In the genomic region with DNA sequence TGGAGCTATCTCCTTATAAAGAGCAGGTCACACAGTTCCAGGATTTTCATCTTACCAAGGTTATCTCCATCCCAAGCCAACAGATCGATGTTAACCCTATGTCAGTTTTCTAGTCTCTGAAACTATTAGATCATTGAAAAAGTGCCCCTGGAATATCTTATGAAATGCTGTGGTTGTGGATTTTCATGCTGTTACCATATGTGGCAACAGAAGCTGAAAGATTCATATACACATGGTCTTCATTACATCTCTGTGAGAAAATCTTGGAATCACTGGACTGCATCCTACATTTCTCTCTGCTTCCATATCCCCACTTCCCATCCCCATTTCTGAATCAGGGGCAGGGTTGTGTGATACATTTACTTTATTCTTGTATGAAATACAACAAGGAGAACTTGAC, we compare ENCODE assay signal across 16 cellular contexts.
A peak's percentile ranks its signal among the peaks of the same experiment; 100 is the strongest.
DNase-seq lines count a peak whose midpoint lies in the region; ATAC-seq and TF ChIP-seq lines count a peak whose summit lies in the region.
"Had no signal": no experiment of that assay in that cellular context is flagged by ENCODE, and none has a peak within 500 bp of the region (broad histone marks: within the 10 kb centered on the region; RNA-seq: fewer than 3 reads in every experiment).

No MANE protein-coding gene starts in this region.

- H3K18ac ChIP-seq in neuronal stem cell (ENCODE audit: low read length), result no peak overlapping the region

- 0 to 7% methylated on average over 1 of the region's 1 CpG for WGBS in GM23248 (ENCODE audit: low coverage in 1 of 2, low lambda C conversion rate in 2 of 2, missing lambda C conversion rate in 2 of 2), 2 experiments
- WGBS in neuronal stem cell (ENCODE audit: extremely low coverage in 2 of 2, insufficient read length in 2 of 2, insufficient replicate concordance in 1 of 2), 2 donors, result no CpG with 5 or more reads among the region's 1 CpG

- no peak overlapping the region for H3K23ac ChIP-seq in neuronal stem cell (ENCODE audit: low read depth, low read length, poor library complexity)

- no peaks in the 10 kb centered on the region for H3K9me2 ChIP-seq in GM23248 (ENCODE audit: insufficient read depth)

- no peak overlapping the region for H2BK15ac ChIP-seq in neuronal stem cell (ENCODE audit: low read length)

- no peak overlapping the region for H4K8ac ChIP-seq in neuronal stem cell (ENCODE audit: low read depth, low read length)

- no peaks in the 10 kb centered on the region for H3K27me3 Mint-ChIP-seq in stimulated activated naive CD8-positive, alpha-beta T cell treated with anti-CD3 and anti-CD28 coated beads, Interleukin-15, amount 100 ng/mL, for 72 hours
- peaks cover 8% of the 10 kb centered on the region for H3K27me3 Mint-ChIP-seq in activated T-cell treated with anti-CD3 and anti-CD28 coated beads, Interleukin-2, amount 50 U/mL, for 24 hours
- H3K27me3 Mint-ChIP-seq: CD4-positive, alpha-beta T cell had no signal

- no peak overlapping the region for H3K27ac ChIP-seq in GM23248
- no peak overlapping the region for H3K27ac ChIP-seq in neuronal stem cell (replicated peaks; ENCODE audit: low read length)
- H3K27ac ChIP-seq: A549; BLaER1 treated with 17β-estradiol and CSF1 and Interleukin-3, amounts not matched to agents 10 nM and 100 nM had no signal

- peaks cover 19% of the 10 kb centered on the region for H3F3A ChIP-seq in GM23248 (ENCODE audit: insufficient read depth)

- no peak overlapping the region for H2BK120ac ChIP-seq in neuronal stem cell (ENCODE audit: low read depth, low read length)

- H3K4me1 ChIP-seq in GM23248 (ENCODE audit: insufficient read depth), result peaks cover 7% of the 10 kb centered on the region
- H3K4me1 ChIP-seq in neuronal stem cell (ENCODE audit: control insufficient read depth in 2 of 2, insufficient read depth in 1 of 2, low read depth in 1 of 2, low read length in 2 of 2), result no peaks in the 10 kb centered on the region
- H3K4me1 ChIP-seq: A549 had no signal

- DNase-seq in GM23248 (peak; percentile 41), fibroblast of gingiva (ENCODE audit: low read depth) (peak; percentile 6), neuronal stem cell (ENCODE audit: low spot score) (no peak)
- no peak for DNase-seq in stimulated activated naive CD8-positive, alpha-beta T cell treated with anti-CD3 and anti-CD28 coated beads, Interleukin-15, amount 100 ng/mL, for 72 hours
- no peak for DNase-seq in activated T-cell treated with anti-CD3 and anti-CD28 coated beads, Interleukin-2, amount 50 U/mL, for 24 hours
- DNase-seq: AML-193; CD4-positive, alpha-beta T cell; DMS79; EL; KG1 had no signal

- H3K4me2 ChIP-seq in GM23248 (ENCODE audit: unreplicated experiment) (no peak overlapping the region), neuronal stem cell (ENCODE audit: insufficient read depth, low read length, poor library complexity, severe bottlenecking) (no peak overlapping the region)
- H3K4me2 ChIP-seq: A549 had no signal

- no peak overlapping the region for H3K9ac ChIP-seq in GM23248
- no peak overlapping the region for H3K9ac ChIP-seq in neuronal stem cell (ENCODE audit: low read depth, low read length, poor library complexity)
- H3K9ac ChIP-seq: BLaER1 treated with 17β-estradiol and CSF1 and Interleukin-3, amounts not matched to agents 10 nM and 100 nM had no signal

- H3K14ac ChIP-seq in neuronal stem cell (ENCODE audit: low read length), result no peak overlapping the region

- H3K4me3 ChIP-seq in GM23248 (no peak overlapping the region), neuronal stem cell (ENCODE audit: low read length in 2 of 2) (no peak overlapping the region)
- H3K4me3 ChIP-seq: A549; BLaER1 treated with 17β-estradiol and CSF1 and Interleukin-3, amounts not matched to agents 10 nM and 100 nM had no signal

- peak; percentile 13; the same call in 1 of the 3 replicates for ATAC-seq in SK-N-SH treated with all-trans-retinoic acid at 6 μM for 48 hours
- ATAC-seq in stimulated activated naive CD8-positive, alpha-beta T cell treated with anti-CD3 and anti-CD28 coated beads, Interleukin-15, amount 100 ng/mL, for 72 hours, result no peak
- ATAC-seq in GM21723 (IDR thresholded peaks at IDR 0.05; ENCODE audit: unreplicated experiment), result no peak
- ATAC-seq: A549, HCT116 had no signal

- no peak overlapping the region for H2BK12ac ChIP-seq in neuronal stem cell (ENCODE audit: low read length)

- no peaks in the 10 kb centered on the region for H3K79me1 ChIP-seq in neuronal stem cell (ENCODE audit: low read depth, low read length)

- no peak overlapping the region for H2AK5ac ChIP-seq in neuronal stem cell (ENCODE audit: low read depth, low read length)

- H3K36me3 ChIP-seq in GM23248 (ENCODE audit: low read depth) (no peaks in the 10 kb centered on the region), neuronal stem cell (replicated peaks in 1 of 2; ENCODE audit: control insufficient read depth in 2 of 2, insufficient read depth in 2 of 2, low read length in 2 of 2) (no peaks in the 10 kb centered on the region)
- H3K36me3 ChIP-seq: BLaER1 treated with 17β-estradiol and CSF1 and Interleukin-3, amounts not matched to agents 10 nM and 100 nM had no signal

- H3K36me3 Mint-ChIP-seq in activated T-cell treated with anti-CD3 and anti-CD28 coated beads, Interleukin-2, amount 50 U/mL, for 24 hours (ENCODE audit: low read depth), result no peaks in the 10 kb centered on the region
- H3K36me3 Mint-ChIP-seq: IgD-negative memory B cell had no signal

- H3K4me3 Mint-ChIP-seq in stimulated activated naive CD8-positive, alpha-beta T cell treated with anti-CD3 and anti-CD28 coated beads, Interleukin-15, amount 100 ng/mL, for 72 hours, result no peak overlapping the region
- H3K4me3 Mint-ChIP-seq in activated T-cell treated with anti-CD3 and anti-CD28 coated beads, Interleukin-2, amount 50 U/mL, for 24 hours, result no peak overlapping the region
- H3K4me3 Mint-ChIP-seq: CD4-positive, alpha-beta T cell; IgD-negative memory B cell had no signal

- no peak overlapping the region for H3K27ac Mint-ChIP-seq in stimulated activated naive CD8-positive, alpha-beta T cell treated with anti-CD3 and anti-CD28 coated beads, Interleukin-15, amount 100 ng/mL, for 72 hours
- H3K27ac Mint-ChIP-seq in activated T-cell treated with anti-CD3 and anti-CD28 coated beads, Interleukin-2, amount 50 U/mL, for 24 hours, result no peak overlapping the region
- H3K27ac Mint-ChIP-seq: CD4-positive, alpha-beta T cell; IgD-negative memory B cell had no signal

- in situ Hi-C loops in GM23248 (cut with MboI), result no loop called here

- H2AFZ ChIP-seq in GM23248 (no peak overlapping the region), neuronal stem cell (ENCODE audit: low read length) (no peak overlapping the region)

- no peaks in the 10 kb centered on the region for H3K9me3 ChIP-seq in GM23248 (ENCODE audit: low read depth)
- no peaks in the 10 kb centered on the region for H3K9me3 ChIP-seq in neuronal stem cell (replicated peaks in 1 of 2; ENCODE audit: control insufficient read depth in 2 of 2, insufficient read depth in 1 of 2, low read depth in 1 of 2, low read length in 2 of 2)
- H3K9me3 ChIP-seq: A549; BLaER1 treated with 17β-estradiol and CSF1 and Interleukin-3, amounts not matched to agents 10 nM and 100 nM had no signal

- no peak overlapping the region for H4K91ac ChIP-seq in neuronal stem cell (ENCODE audit: low read depth, low read length, poor library complexity)

- no peaks in the 10 kb centered on the region for H4K20me1 ChIP-seq in GM23248 (ENCODE audit: insufficient read depth)
- H4K20me1 ChIP-seq: BLaER1 treated with 17β-estradiol and CSF1 and Interleukin-3, amounts not matched to agents 10 nM and 100 nM had no signal

- no peaks in the 10 kb centered on the region for H3K4me1 Mint-ChIP-seq in stimulated activated naive CD8-positive, alpha-beta T cell treated with anti-CD3 and anti-CD28 coated beads, Interleukin-15, amount 100 ng/mL, for 72 hours
- no peaks in the 10 kb centered on the region for H3K4me1 Mint-ChIP-seq in activated T-cell treated with anti-CD3 and anti-CD28 coated beads, Interleukin-2, amount 50 U/mL, for 24 hours (ENCODE audit: low read depth)
- H3K4me1 Mint-ChIP-seq: IgD-negative memory B cell had no signal

- H3K79me2 ChIP-seq in GM23248 (ENCODE audit: insufficient read depth), result no peaks in the 10 kb centered on the region

- H3K9me3 Mint-ChIP-seq in stimulated activated naive CD8-positive, alpha-beta T cell treated with anti-CD3 and anti-CD28 coated beads, Interleukin-15, amount 100 ng/mL, for 72 hours, result peaks cover 0 to 5% of the 10 kb centered on the region in 2 donors
- no peaks in the 10 kb centered on the region for H3K9me3 Mint-ChIP-seq in activated T-cell treated with anti-CD3 and anti-CD28 coated beads, Interleukin-2, amount 50 U/mL, for 24 hours
- H3K9me3 Mint-ChIP-seq: CD4-positive, alpha-beta T cell had no signal

- H3K4ac ChIP-seq in neuronal stem cell (ENCODE audit: low read length), result no peak overlapping the region

- H3K27me3 ChIP-seq in GM23248 (replicated peaks; ENCODE audit: insufficient read depth) (no peaks in the 10 kb centered on the region), neuronal stem cell (ENCODE audit: control insufficient read depth in 3 of 3, insufficient read depth in 3 of 3, low read depth in 1 of 3, low read length in 3 of 3) (no peaks in the 10 kb centered on the region)
- H3K27me3 ChIP-seq: BLaER1 treated with 17β-estradiol and CSF1 and Interleukin-3, amounts not matched to agents 10 nM and 100 nM had no signal

- no peak overlapping the region for H2BK5ac ChIP-seq in neuronal stem cell (ENCODE audit: low read length)

TF ChIP-seq in SK-N-SH treated with all-trans-retinoic acid at 6 μM for 48 hours, 23 proteins besides CTCF, POLR2A, EP300 and RAD21 (continues in another document):
- no peak for TF ChIP-seq ZFP3 (CRISPR knock-in tag; IDR thresholded peaks at IDR 0.05)
- no peak for TF ChIP-seq ZNF565 (CRISPR knock-in tag; conservative IDR thresholded peaks at IDR 0.05; ENCODE audit: low read depth)
- TF ChIP-seq ARNTL (CRISPR knock-in tag; IDR thresholded peaks at IDR 0.05; ENCODE audit: borderline replicate concordance, low read depth), result no peak
- no peak for TF ChIP-seq ZNF70 (CRISPR knock-in tag; IDR thresholded peaks at IDR 0.05)
- no peak for TF ChIP-seq TOX (CRISPR knock-in tag; IDR thresholded peaks at IDR 0.05; ENCODE audit: borderline replicate concordance)
- TF ChIP-seq SNAI2 (CRISPR knock-in tag; IDR thresholded peaks at IDR 0.05), result no peak
- TF ChIP-seq ZFP30 (CRISPR knock-in tag; IDR thresholded peaks at IDR 0.05), result no peak
- no peak for TF ChIP-seq ISL1 (CRISPR knock-in tag; IDR thresholded peaks at IDR 0.05)
- no peak for TF ChIP-seq OSR1 (CRISPR knock-in tag; IDR thresholded peaks at IDR 0.05)
- TF ChIP-seq PPARA (CRISPR knock-in tag; IDR thresholded peaks at IDR 0.05; ENCODE audit: borderline replicate concordance), result no peak

Comparison
In these comparisons a context has a peak if more than half of its experiments do, and no peak if none do; other contexts are left out.
1. DNase-seq: peak in GM23248 (single experiment) and fibroblast of gingiva (single experiment); none in stimulated activated naive CD8-positive, alpha-beta T cell treated with anti-CD3 and anti-CD28 coated beads, Interleukin-15, amount 100 ng/mL, for 72 hours (0 of 2), activated T-cell treated with anti-CD3 and anti-CD28 coated beads, Interleukin-2, amount 50 U/mL, for 24 hours (single experiment) and neuronal stem cell (single experiment).